ENCODE assay signal across 8 cellular contexts in the genomic region with DNA sequence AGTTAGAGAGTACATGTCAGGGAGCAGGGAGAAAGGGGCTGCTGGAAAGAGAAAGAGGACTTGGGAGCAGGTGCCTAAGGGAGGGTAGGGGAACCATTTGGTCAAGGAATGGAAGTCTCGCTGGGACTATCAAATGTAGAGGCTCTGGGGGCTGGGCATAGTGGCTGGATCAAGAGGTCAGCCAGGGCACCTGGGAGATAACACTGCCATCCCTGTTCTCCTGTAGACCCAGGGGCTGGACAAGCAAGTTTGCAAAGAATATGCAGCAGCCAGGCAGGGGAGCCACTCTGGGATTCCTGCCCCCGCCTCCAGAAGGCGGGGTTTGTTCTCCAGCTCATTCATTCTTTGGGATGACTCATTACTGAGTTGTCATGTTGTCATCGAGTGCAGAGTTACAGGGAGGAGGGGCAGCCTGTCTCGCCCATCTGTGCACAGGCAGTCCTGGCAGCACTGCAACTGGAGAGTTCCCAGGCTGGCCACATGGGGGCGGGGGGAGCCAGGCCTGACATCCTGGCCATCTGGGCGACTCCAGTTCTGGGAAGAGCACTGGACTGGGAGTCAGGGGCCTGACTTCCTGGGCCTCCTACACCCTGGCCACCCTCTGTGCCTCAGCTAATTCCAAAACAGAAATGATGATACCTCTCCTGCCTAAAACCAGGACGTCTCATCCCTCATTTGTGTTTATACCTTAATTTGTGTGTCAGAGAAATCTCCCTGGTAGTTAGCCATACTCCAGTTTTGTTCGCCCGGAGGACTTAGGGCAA. TPM values are rescaled to one million over a fixed set of nuclear protein-coding genes. Genes with fewer than 3 reads are reported as not detected.
DNase-seq lines count a peak whose midpoint lies in the region; ATAC-seq and TF ChIP-seq lines count a peak whose summit lies in the region.

No MANE protein-coding gene starts in this region.

- no peak overlapping the region for H3K27ac Mint-ChIP-seq in CD8-positive, alpha-beta T cell

- H3K36me3 Mint-ChIP-seq in CD8-positive, alpha-beta T cell, result no peaks in the 10 kb centered on the region

- H3K4me3 ChIP-seq in CD8-positive, alpha-beta T cell (ENCODE audit: low read depth, low read length), result no peak overlapping the region
- H3K4me3 ChIP-seq in HL-60 (replicated peaks; ENCODE audit: insufficient read depth, low read length) (no peak overlapping the region), lower leg skin (ENCODE audit: low read depth, poor library complexity, severe bottlenecking) (no peak overlapping the region)

- peak; percentile 99 for ATAC-seq in CD8-positive, alpha-beta T cell

- TF ChIP-seq CTCF in CD8-positive, alpha-beta T cell (IDR thresholded peaks at IDR 0.05), result peak; percentile 66
- TF ChIP-seq CTCF in GM20000 (IDR thresholded peaks at IDR 0.05; ENCODE audit: extremely low read depth, missing control alignments) (peak; percentile 93), HL-60 (IDR thresholded peaks at IDR 0.05; ENCODE audit: insufficient read depth, low read length) (peak; percentile 76), lower leg skin (IDR thresholded peaks at IDR 0.05) (peak in 1 of 3 donors; percentile 55)

- H3K27me3 Mint-ChIP-seq in CD8-positive, alpha-beta T cell (ENCODE audit: low read depth), result no peaks in the 10 kb centered on the region

- H3K4me1 Mint-ChIP-seq in CD8-positive, alpha-beta T cell (ENCODE audit: low read depth), result peaks cover 3% of the 10 kb centered on the region

- H3K4me1 ChIP-seq in CD8-positive, alpha-beta T cell (ENCODE audit: insufficient read depth, low read length), result peaks cover 7% of the 10 kb centered on the region

- no peaks in the 10 kb centered on the region for H3K9me3 Mint-ChIP-seq in CD8-positive, alpha-beta T cell

- 18 to 22% methylated on average over 8 to 10 of the region's 10 CpGs for WGBS in lower leg skin, 2 donors

- DNase-seq in CD8-positive, alpha-beta T cell, result peak; percentile 44 to 84 (median 74)
- peak; percentile 80 for DNase-seq in GM20000 (ENCODE audit: low spot score)
- DNase-seq in HL-60 (ENCODE audit: low read depth in 1 of 2, low spot score in 1 of 2), result peak; percentile 87 to 90
- DNase-seq in NCI-H774 (lab: John Stamatoyannopoulos, UW), result peak; percentile 88
- peak; percentile 77 to 78 for DNase-seq in activated CD4-positive, alpha-beta T cell treated with anti-CD3 and anti-CD28 coated beads, Interleukin-2, amount 50 U/mL, for 4 hours
- DNase-seq in dermis blood vessel endothelial cell, result peak; percentile 97
- DNase-seq in lower leg skin (ENCODE audit: low spot score in 2 of 2), result peak; percentile 92 to 97
- DNase-seq in stimulated activated CD4-positive, alpha-beta T cell treated with anti-CD3 and anti-CD28 coated beads, TNF-alpha, amount 100 ng/mL, for 48 hours (ENCODE audit: low read depth in 3 of 3), result peak; percentile 77 to 86 (median 77)

- CTCF ChIA-PET in CD8-positive, alpha-beta T cell (lab: Charles Lee), result interaction anchor here (0.6 to 2.4 kb wide), 15 partner anchors 9 to 1918 kb away, joined by 3 to 13 read pairs (median 4); no protein-coding TSS in a partner anchor

- no peak overlapping the region for H3K4me3 Mint-ChIP-seq in CD8-positive, alpha-beta T cell

- intact Hi-C loops in CD8-positive, alpha-beta T cell (cut with DNase I, micrococcal nuclease), result loop anchor here (1.0 to 5.0 kb wide), 9 partner anchors 27 to 881 kb away; a partner anchor contains a TSS
- intact Hi-C loops in lower leg skin (cut with DNase I; ENCODE audit: low total_unique reads), result no loop called here

- no peaks in the 10 kb centered on the region for H3K27me3 ChIP-seq in CD8-positive, alpha-beta T cell (ENCODE audit: insufficient read depth, low read length)
- H3K27me3 ChIP-seq in HL-60 (ENCODE audit: insufficient read depth, poor library complexity, severe bottlenecking), result peaks cover 2% of the 10 kb centered on the region

- TF ChIP-seq POLR2A in lower leg skin (IDR thresholded peaks at IDR 0.05), result no peak

- no peak overlapping the region for H3K27ac ChIP-seq in CD8-positive, alpha-beta T cell (ENCODE audit: low read depth, low read length)
- H3K27ac ChIP-seq in HL-60 (replicated peaks), result no peak overlapping the region

- H3K36me3 ChIP-seq in CD8-positive, alpha-beta T cell (ENCODE audit: insufficient read depth, low read length), result no peaks in the 10 kb centered on the region

- POLR2A ChIA-PET in CD8-positive, alpha-beta T cell (lab: Charles Lee), result no interaction called here

- H3K9me3 ChIP-seq in CD8-positive, alpha-beta T cell (ENCODE audit: low read length), result no peaks in the 10 kb centered on the region

RNA-seq across cellular contexts. Expression of a gene that starts 28.2 kb away (rescaled TPM):
- total RNA-seq in CD8-positive, alpha-beta T cell, result 10 to 100 TPM; 28.4 to 29.9 TPM
- total RNA-seq in dermis blood vessel endothelial cell (16.7 and 28.2 TPM in 2 replicates), lower leg skin (10 to 100 TPM; 26.3 to 40.8 (median 30.3) TPM)
